ENCODE assay signal across 1 cellular context in the genomic region with DNA sequence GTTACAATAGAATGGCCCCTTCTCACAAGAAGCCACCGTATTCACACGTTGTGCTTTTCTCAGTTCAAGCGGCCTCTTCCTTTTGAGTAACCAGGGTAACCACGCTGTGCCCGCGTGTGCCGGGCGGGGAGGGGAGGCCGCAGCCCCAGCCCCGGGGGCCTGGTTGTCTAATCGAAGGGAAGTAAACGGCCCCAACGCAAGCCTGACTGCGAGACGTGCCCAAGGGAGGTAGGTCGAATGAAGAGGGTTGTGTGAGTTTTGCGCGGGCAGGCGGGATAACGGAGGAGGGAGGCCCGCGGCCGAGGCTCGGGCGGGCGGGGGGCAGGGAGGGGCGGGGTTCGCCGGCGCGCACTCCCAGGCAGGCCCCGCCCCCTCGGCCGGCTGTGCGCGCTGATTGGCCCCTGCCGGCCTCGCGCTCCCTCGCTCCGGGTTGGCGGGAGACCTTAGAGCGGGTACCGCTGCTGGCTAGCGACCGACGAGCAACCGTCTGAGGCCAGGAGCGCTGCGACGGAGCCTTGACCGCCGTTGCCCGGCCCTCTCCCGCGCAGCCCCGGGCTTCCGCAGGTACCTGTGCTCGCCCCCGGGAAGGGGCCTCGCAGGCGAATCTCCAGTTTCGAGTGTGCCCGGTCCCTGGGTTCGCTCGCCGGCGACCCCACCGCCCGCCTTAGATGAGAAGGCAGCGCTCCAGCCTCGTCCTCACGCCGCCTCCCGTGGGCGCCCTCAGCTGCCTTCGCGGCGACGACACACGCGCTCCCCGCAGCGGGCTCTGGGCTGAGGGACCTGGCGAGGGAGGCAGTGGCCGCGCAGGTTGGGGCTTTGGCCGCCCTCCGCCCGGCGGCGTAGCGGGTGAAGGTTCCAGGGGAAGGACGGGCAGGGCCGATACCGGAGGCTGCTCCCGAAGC.
TF ChIP-seq lines count a peak whose summit lies in the region.

A gene (plus strand): TSS at position 451 of the 902 bp plus-strand sequence. CDS start 5,181 bp downstream, outside the sequence.

TF ChIP-seq in WTC11, 78 proteins besides CTCF, POLR2A, EP300 and RAD21 (continued from another document and continues in another):
- TF ChIP-seq, protein P1, sequence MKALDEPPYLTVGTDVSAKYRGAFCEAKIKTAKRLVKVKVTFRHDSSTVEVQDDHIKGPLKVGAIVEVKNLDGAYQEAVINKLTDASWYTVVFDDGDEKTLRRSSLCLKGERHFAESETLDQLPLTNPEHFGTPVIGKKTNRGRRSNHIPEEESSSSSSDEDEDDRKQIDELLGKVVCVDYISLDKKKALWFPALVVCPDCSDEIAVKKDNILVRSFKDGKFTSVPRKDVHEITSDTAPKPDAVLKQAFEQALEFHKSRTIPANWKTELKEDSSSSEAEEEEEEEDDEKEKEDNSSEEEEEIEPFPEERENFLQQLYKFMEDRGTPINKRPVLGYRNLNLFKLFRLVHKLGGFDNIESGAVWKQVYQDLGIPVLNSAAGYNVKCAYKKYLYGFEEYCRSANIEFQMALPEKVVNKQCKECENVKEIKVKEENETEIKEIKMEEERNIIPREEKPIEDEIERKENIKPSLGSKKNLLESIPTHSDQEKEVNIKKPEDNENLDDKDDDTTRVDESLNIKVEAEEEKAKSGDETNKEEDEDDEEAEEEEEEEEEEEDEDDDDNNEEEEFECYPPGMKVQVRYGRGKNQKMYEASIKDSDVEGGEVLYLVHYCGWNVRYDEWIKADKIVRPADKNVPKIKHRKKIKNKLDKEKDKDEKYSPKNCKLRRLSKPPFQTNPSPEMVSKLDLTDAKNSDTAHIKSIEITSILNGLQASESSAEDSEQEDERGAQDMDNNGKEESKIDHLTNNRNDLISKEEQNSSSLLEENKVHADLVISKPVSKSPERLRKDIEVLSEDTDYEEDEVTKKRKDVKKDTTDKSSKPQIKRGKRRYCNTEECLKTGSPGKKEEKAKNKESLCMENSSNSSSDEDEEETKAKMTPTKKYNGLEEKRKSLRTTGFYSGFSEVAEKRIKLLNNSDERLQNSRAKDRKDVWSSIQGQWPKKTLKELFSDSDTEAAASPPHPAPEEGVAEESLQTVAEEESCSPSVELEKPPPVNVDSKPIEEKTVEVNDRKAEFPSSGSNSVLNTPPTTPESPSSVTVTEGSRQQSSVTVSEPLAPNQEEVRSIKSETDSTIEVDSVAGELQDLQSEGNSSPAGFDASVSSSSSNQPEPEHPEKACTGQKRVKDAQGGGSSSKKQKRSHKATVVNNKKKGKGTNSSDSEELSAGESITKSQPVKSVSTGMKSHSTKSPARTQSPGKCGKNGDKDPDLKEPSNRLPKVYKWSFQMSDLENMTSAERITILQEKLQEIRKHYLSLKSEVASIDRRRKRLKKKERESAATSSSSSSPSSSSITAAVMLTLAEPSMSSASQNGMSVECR (CRISPR knock-in tag; IDR thresholded peaks at IDR 0.05; ENCODE audit: borderline replicate concordance) = peak; percentile 56; the same call in 1 of the 2 replicates
- TF ChIP-seq, protein P2, sequence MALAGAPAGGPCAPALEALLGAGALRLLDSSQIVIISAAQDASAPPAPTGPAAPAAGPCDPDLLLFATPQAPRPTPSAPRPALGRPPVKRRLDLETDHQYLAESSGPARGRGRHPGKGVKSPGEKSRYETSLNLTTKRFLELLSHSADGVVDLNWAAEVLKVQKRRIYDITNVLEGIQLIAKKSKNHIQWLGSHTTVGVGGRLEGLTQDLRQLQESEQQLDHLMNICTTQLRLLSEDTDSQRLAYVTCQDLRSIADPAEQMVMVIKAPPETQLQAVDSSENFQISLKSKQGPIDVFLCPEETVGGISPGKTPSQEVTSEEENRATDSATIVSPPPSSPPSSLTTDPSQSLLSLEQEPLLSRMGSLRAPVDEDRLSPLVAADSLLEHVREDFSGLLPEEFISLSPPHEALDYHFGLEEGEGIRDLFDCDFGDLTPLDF (CRISPR knock-in tag; IDR thresholded peaks at IDR 0.05) = peak; percentile 92; the same call in 1 of the 2 replicates
- TF ChIP-seq TP53 (CRISPR knock-in tag; IDR thresholded peaks at IDR 0.05) (peak; percentile 96), RORB (CRISPR knock-in tag; IDR thresholded peaks at IDR 0.05) (no peak), ZBTB21 (CRISPR knock-in tag; IDR thresholded peaks at IDR 0.05; ENCODE audit: borderline replicate concordance) (peak; percentile 79), ZNF263 (CRISPR knock-in tag; IDR thresholded peaks at IDR 0.05; ENCODE audit: low read depth) (peak; percentile 68), FOXP1 (CRISPR knock-in tag; IDR thresholded peaks at IDR 0.05; ENCODE audit: borderline replicate concordance) (peak; percentile 98), CREB1 (CRISPR knock-in tag; IDR thresholded peaks at IDR 0.05) (peak; percentile 91), FOXK1 (CRISPR knock-in tag; IDR thresholded peaks at IDR 0.05) (peak; percentile 82), KAT7 (CRISPR knock-in tag; IDR thresholded peaks at IDR 0.05; ENCODE audit: borderline replicate concordance) (0 out of 2 replicates have a peak, but pooled peaks have one; percentile 85), ESRRA (CRISPR knock-in tag; IDR thresholded peaks at IDR 0.05; ENCODE audit: borderline replicate concordance) (peak; percentile 97; the same call in 1 of the 2 replicates), ZNF232 (CRISPR knock-in tag; IDR thresholded peaks at IDR 0.05) (peak; percentile 92), ZNF121 (CRISPR knock-in tag; IDR thresholded peaks at IDR 0.05) (peak; percentile 5; the same call in 1 of the 2 replicates), GTF2I (CRISPR knock-in tag; conservative IDR thresholded peaks at IDR 0.05) (no peak), CREM (CRISPR knock-in tag; IDR thresholded peaks at IDR 0.05) (peak; percentile 45; the same call in 1 of the 2 replicates), TCF7 (CRISPR knock-in tag; IDR thresholded peaks at IDR 0.05; ENCODE audit: low read depth) (peak; percentile 65; the same call in 1 of the 2 replicates)
- TF ChIP-seq, protein P3, sequence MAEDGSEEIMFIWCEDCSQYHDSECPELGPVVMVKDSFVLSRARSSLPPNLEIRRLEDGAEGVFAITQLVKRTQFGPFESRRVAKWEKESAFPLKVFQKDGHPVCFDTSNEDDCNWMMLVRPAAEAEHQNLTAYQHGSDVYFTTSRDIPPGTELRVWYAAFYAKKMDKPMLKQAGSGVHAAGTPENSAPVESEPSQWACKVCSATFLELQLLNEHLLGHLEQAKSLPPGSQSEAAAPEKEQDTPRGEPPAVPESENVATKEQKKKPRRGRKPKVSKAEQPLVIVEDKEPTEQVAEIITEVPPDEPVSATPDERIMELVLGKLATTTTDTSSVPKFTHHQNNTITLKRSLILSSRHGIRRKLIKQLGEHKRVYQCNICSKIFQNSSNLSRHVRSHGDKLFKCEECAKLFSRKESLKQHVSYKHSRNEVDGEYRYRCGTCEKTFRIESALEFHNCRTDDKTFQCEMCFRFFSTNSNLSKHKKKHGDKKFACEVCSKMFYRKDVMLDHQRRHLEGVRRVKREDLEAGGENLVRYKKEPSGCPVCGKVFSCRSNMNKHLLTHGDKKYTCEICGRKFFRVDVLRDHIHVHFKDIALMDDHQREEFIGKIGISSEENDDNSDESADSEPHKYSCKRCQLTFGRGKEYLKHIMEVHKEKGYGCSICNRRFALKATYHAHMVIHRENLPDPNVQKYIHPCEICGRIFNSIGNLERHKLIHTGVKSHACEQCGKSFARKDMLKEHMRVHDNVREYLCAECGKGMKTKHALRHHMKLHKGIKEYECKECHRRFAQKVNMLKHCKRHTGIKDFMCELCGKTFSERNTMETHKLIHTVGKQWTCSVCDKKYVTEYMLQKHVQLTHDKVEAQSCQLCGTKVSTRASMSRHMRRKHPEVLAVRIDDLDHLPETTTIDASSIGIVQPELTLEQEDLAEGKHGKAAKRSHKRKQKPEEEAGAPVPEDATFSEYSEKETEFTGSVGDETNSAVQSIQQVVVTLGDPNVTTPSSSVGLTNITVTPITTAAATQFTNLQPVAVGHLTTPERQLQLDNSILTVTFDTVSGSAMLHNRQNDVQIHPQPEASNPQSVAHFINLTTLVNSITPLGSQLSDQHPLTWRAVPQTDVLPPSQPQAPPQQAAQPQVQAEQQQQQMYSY (CRISPR knock-in tag; IDR thresholded peaks at IDR 0.05) = peak; percentile 68; the same call in 1 of the 2 replicates
- TF ChIP-seq, protein P4, sequence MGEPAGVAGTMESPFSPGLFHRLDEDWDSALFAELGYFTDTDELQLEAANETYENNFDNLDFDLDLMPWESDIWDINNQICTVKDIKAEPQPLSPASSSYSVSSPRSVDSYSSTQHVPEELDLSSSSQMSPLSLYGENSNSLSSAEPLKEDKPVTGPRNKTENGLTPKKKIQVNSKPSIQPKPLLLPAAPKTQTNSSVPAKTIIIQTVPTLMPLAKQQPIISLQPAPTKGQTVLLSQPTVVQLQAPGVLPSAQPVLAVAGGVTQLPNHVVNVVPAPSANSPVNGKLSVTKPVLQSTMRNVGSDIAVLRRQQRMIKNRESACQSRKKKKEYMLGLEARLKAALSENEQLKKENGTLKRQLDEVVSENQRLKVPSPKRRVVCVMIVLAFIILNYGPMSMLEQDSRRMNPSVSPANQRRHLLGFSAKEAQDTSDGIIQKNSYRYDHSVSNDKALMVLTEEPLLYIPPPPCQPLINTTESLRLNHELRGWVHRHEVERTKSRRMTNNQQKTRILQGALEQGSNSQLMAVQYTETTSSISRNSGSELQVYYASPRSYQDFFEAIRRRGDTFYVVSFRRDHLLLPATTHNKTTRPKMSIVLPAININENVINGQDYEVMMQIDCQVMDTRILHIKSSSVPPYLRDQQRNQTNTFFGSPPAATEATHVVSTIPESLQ (CRISPR knock-in tag; IDR thresholded peaks at IDR 0.05) = peak; percentile 65
- TF ChIP-seq, protein P5, sequence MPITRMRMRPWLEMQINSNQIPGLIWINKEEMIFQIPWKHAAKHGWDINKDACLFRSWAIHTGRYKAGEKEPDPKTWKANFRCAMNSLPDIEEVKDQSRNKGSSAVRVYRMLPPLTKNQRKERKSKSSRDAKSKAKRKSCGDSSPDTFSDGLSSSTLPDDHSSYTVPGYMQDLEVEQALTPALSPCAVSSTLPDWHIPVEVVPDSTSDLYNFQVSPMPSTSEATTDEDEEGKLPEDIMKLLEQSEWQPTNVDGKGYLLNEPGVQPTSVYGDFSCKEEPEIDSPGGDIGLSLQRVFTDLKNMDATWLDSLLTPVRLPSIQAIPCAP (CRISPR knock-in tag; IDR thresholded peaks at IDR 0.05) = peak; percentile 92; the same call in 1 of the 2 replicates
- TF ChIP-seq, protein P6, sequence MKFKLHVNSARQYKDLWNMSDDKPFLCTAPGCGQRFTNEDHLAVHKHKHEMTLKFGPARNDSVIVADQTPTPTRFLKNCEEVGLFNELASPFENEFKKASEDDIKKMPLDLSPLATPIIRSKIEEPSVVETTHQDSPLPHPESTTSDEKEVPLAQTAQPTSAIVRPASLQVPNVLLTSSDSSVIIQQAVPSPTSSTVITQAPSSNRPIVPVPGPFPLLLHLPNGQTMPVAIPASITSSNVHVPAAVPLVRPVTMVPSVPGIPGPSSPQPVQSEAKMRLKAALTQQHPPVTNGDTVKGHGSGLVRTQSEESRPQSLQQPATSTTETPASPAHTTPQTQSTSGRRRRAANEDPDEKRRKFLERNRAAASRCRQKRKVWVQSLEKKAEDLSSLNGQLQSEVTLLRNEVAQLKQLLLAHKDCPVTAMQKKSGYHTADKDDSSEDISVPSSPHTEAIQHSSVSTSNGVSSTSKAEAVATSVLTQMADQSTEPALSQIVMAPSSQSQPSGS (CRISPR knock-in tag; IDR thresholded peaks at IDR 0.05; ENCODE audit: borderline replicate concordance, low read depth) = peak; percentile 85; the same call in 1 of the 2 replicates
- TF ChIP-seq, protein P7, sequence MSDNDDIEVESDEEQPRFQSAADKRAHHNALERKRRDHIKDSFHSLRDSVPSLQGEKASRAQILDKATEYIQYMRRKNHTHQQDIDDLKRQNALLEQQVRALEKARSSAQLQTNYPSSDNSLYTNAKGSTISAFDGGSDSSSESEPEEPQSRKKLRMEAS (CRISPR knock-in tag; IDR thresholded peaks at IDR 0.05) = peak; percentile 99
- TF ChIP-seq, protein P8, sequence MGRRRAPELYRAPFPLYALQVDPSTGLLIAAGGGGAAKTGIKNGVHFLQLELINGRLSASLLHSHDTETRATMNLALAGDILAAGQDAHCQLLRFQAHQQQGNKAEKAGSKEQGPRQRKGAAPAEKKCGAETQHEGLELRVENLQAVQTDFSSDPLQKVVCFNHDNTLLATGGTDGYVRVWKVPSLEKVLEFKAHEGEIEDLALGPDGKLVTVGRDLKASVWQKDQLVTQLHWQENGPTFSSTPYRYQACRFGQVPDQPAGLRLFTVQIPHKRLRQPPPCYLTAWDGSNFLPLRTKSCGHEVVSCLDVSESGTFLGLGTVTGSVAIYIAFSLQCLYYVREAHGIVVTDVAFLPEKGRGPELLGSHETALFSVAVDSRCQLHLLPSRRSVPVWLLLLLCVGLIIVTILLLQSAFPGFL (CRISPR knock-in tag; IDR thresholded peaks at IDR 0.05; ENCODE audit: borderline replicate concordance) = peak; percentile 93; the same call in 1 of the 2 replicates
- TF ChIP-seq, protein P9, sequence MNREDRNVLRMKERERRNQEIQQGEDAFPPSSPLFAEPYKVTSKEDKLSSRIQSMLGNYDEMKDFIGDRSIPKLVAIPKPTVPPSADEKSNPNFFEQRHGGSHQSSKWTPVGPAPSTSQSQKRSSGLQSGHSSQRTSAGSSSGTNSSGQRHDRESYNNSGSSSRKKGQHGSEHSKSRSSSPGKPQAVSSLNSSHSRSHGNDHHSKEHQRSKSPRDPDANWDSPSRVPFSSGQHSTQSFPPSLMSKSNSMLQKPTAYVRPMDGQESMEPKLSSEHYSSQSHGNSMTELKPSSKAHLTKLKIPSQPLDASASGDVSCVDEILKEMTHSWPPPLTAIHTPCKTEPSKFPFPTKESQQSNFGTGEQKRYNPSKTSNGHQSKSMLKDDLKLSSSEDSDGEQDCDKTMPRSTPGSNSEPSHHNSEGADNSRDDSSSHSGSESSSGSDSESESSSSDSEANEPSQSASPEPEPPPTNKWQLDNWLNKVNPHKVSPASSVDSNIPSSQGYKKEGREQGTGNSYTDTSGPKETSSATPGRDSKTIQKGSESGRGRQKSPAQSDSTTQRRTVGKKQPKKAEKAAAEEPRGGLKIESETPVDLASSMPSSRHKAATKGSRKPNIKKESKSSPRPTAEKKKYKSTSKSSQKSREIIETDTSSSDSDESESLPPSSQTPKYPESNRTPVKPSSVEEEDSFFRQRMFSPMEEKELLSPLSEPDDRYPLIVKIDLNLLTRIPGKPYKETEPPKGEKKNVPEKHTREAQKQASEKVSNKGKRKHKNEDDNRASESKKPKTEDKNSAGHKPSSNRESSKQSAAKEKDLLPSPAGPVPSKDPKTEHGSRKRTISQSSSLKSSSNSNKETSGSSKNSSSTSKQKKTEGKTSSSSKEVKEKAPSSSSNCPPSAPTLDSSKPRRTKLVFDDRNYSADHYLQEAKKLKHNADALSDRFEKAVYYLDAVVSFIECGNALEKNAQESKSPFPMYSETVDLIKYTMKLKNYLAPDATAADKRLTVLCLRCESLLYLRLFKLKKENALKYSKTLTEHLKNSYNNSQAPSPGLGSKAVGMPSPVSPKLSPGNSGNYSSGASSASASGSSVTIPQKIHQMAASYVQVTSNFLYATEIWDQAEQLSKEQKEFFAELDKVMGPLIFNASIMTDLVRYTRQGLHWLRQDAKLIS (CRISPR knock-in tag; IDR thresholded peaks at IDR 0.05; ENCODE audit: borderline replicate concordance) = 0 out of 2 replicates have a peak, but pooled peaks have one; percentile 91
- TF ChIP-seq, protein P10, sequence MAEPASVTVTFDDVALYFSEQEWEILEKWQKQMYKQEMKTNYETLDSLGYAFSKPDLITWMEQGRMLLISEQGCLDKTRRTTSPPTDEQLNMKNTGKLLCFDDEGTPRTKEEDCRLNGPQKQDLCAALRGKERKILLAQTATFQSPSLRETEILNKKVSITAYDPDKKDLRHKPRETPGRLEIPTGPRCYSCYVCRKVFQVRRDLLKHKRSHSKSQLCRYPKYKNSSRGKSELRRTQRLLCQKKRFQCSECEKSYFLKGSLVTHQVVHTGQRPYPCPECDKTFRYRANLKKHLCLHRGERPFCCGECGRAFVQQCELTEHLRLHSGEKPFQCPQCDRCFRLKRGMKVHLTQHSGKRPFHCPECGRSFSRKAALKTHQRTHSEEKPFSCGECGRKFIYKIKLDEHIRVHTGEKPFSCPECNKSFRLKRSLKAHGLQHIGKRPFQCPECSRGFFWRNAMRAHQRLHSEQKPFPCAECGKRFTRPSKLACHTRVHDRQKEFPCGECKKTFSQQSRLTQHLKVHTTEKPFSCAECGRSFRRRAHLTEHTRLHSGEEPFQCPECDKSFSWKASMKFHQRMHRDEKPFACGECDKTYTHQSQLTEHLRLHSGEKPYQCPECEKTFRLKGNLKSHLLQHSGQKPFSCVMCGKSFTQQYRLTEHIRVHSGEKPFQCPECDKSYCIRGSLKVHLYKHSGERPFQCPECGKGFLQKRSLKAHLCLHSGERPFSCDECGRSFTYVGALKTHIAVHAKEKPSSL (CRISPR knock-in tag; conservative IDR thresholded peaks at IDR 0.05) = no peak
